1 cellular context compared by ENCODE assay signal in the genomic region with DNA sequence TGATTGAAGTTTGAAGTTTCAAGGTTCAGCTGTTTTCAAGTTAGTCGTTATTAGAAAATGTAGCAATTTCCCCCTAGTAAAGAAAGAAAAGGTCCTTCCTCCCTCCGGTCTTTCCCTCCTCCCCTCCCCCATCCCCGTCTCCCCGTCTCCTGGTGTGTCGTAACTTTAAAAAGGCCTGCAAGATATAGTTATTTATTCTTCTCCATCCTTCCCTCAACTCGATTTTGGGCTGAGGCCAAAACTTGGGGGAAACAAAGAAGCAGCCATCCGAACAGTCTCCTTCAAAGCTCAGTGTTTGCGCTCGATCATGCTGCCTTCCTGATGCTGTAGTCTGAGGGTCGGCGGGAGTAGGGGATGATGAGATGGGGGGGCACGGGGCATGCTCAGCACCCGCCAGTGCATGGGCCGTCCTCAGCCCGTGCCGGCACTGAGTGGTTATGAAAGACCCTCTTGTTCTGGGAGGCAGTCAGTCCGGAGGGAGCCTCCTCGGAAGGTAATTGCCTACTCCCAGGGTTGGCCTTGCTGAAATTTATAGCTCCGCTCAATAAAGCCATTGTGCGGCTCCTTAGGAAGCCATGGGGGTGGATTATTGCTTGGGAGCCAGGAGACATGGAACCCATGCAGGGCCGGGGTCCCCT.
TF ChIP-seq lines count a peak whose summit lies in the region.

No MANE protein-coding gene starts in this region.

TF ChIP-seq in GM23338, 12 proteins besides CTCF, POLR2A, EP300 and RAD21 (continued from another document):
- TF ChIP-seq ZNF462 (CRISPR knock-in tag; IDR thresholded peaks at IDR 0.05) (no peak), POLR2AphosphoS5 (IDR thresholded peaks at IDR 0.05; ENCODE audit: low read depth) (no peak), CREB1 (CRISPR knock-in tag; IDR thresholded peaks at IDR 0.05; ENCODE audit: low read depth) (no peak), ZNF331 (CRISPR knock-in tag; IDR thresholded peaks at IDR 0.05; ENCODE audit: low read depth) (no peak), ETS1 (IDR thresholded peaks at IDR 0.05) (no peak)
TF ChIP-seq in GM23338: peak in this region for 0.
